In genomic region chr15:65410036-65410435, GRCh38 we compare ENCODE assay signal across 19 cellular contexts. TPM values are rescaled to one million over a fixed set of nuclear protein-coding genes. Genes with fewer than 3 reads are reported as not detected.
"Had no signal": no experiment of that assay in that cellular context is flagged by ENCODE, and none has a peak within 500 bp of the region (broad histone marks: within the 10 kb centered on the region; RNA-seq: fewer than 3 reads in every experiment).

No MANE protein-coding gene starts in this region.

- DNase-seq: activated B cell treated with CpG ODN at 0.5 μM for 24 hours; activated CD4-positive, alpha-beta T cell treated with anti-CD3 and anti-CD28 coated beads, Interleukin-2, amount 10 ng/mL, durations not matched to agents 24 days and 14 days; activated naive CD4-positive, alpha-beta T cell treated with anti-CD3 and anti-CD28 coated beads, Interleukin-2, amount 50 U/mL, for 16 hours; activated T-cell treated with anti-CD3 and anti-CD28 coated beads for 4 hours; cerebellar nuclear complex; dermis blood vessel endothelial cell; erythroblast; hypothalamus; lower lobe of right lung; naive B cell; right lobe of liver; stimulated activated CD4-positive, alpha-beta T cell treated with anti-CD3 and anti-CD28 coated beads, Interleukin-12 subunit alpha, Interleukin-12 subunit beta, amount 100 ng/mL, for 4 hours; stimulated activated CD4-positive, alpha-beta T cell treated with anti-CD3 and anti-CD28 coated beads, Interleukin-2, amount 100 ng/mL, for 48 hours; stimulated activated CD8-positive, alpha-beta memory T cell treated with anti-CD3 and anti-CD28 coated beads, Interleukin-4, amount 100 ng/mL, for 48 hours; stimulated activated naive CD8-positive, alpha-beta T cell treated with anti-CD3 and anti-CD28 coated beads, Interleukin-15, Interleukin-2, amounts not matched to agents 100 U/mL and 50 U/mL, for 24 hours had no signal

- H3K36me3 ChIP-seq: lower lobe of right lung, prostate gland, right lobe of liver had no signal

- H3K4me3 Mint-ChIP-seq: activated B cell treated with CpG ODN at 0.5 μM for 24 hours; activated CD4-positive, alpha-beta T cell treated with anti-CD3 and anti-CD28 coated beads, Interleukin-2, amount 10 ng/mL, durations not matched to agents 24 days and 14 days; T-helper 1 cell treated with Interleukin-12 subunit alpha and Interleukin-12 subunit beta and Interleukin-4 antibody, amounts not matched to agents 30 μg/mL and 1 μg/mL, for 36 hours had no signal

- H3K4me1 ChIP-seq: lower lobe of right lung, prostate gland, right lobe of liver had no signal

- H3K27ac Mint-ChIP-seq: activated B cell treated with CpG ODN at 0.5 μM for 24 hours; activated CD4-positive, alpha-beta T cell treated with anti-CD3 and anti-CD28 coated beads, Interleukin-2, amount 10 ng/mL, durations not matched to agents 24 days and 14 days; T-helper 1 cell treated with Interleukin-12 subunit alpha and Interleukin-12 subunit beta and Interleukin-4 antibody, amounts not matched to agents 30 μg/mL and 1 μg/mL, for 36 hours had no signal

- H3K9me3 ChIP-seq: lower lobe of right lung, prostate gland, right lobe of liver had no signal

- H3K9me3 Mint-ChIP-seq: activated B cell treated with CpG ODN at 0.5 μM for 24 hours; activated CD4-positive, alpha-beta T cell treated with anti-CD3 and anti-CD28 coated beads, Interleukin-2, amount 10 ng/mL, durations not matched to agents 24 days and 14 days; T-helper 1 cell treated with Interleukin-12 subunit alpha and Interleukin-12 subunit beta and Interleukin-4 antibody, amounts not matched to agents 30 μg/mL and 1 μg/mL, for 36 hours had no signal

- H3K27ac ChIP-seq: lower lobe of right lung, prostate gland, right lobe of liver had no signal

- H3K27me3 ChIP-seq: right lobe of liver had no signal

- H3K36me3 Mint-ChIP-seq: naive B cell had no signal

- ATAC-seq: right lobe of liver had no signal

- H3K4me3 ChIP-seq: lower lobe of right lung, prostate gland, right lobe of liver had no signal

RNA-seq across cellular contexts. Expression of gene IGDCC4, which starts 12.7 kb away (rescaled TPM):
- total RNA-seq: activated B cell treated with CpG ODN at 0.5 μM for 24 hours had no signal

RNA-seq across cellular contexts. Expression of gene IGDCC3, which starts 32.2 kb away (rescaled TPM):
- total RNA-seq: activated B cell treated with CpG ODN at 0.5 μM for 24 hours; activated CD4-positive, alpha-beta T cell treated with anti-CD3 and anti-CD28 coated beads, Interleukin-2, amount 10 ng/mL, durations not matched to agents 24 days and 14 days; activated CD8-positive, alpha-beta memory T cell treated with anti-CD3 and anti-CD28 coated beads for 36 hours; dermis blood vessel endothelial cell; lower lobe of right lung; omental fat pad; right lobe of liver had no signal
